Comparison of ENCODE assay signal across 24 cellular contexts in the genomic region with DNA sequence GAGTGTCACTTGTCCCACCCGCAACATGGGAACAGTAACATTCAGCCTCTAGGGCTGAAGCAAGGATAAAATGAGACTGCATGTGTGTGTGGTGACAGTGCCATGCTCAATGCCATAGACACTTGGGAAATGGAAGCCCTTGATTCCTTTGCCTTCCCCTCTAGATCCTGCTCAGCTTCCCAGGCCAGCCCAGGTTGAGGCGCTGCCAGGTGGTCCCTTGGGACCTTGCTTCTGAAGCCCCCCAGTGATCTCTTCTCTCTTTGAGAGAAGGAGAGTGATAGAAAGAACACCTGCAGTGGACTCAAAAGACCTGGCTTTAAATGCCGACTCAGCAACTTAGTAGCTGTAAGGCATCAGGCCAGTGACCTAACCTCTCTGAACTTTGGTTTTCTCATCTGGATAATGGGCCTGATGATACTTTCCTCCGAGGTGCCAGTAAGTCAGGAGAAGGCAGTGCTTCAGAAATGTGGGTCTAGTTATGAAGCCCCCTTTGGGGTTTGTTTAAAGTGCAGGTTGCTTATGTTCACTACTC.
"Had no signal": no experiment of that assay in that cellular context is flagged by ENCODE, and none has a peak within 500 bp of the region (broad histone marks: within the 10 kb centered on the region; RNA-seq: fewer than 3 reads in every experiment).

No MANE protein-coding gene starts in this region.

- H3K36me3 Mint-ChIP-seq: activated naive CD4-positive, alpha-beta T cell treated with anti-CD3 and anti-CD28 coated beads, Interleukin-2, amount 10 ng/mL, durations not matched to agents 7 days and 5 days; activated naive CD8-positive, alpha-beta T cell treated with anti-CD3 and anti-CD28 coated beads for 36 hours had no signal

- DNase-seq: activated B cell treated with CpG ODN at 0.5 μM for 24 hours; activated CD4-positive, alpha-beta T cell treated with anti-CD3 and anti-CD28 coated beads for 1 hour; activated CD4-positive, alpha-beta T cell treated with anti-CD3 and anti-CD28 coated beads, Interleukin-2, amount 10 ng/mL, durations not matched to agents 24 days and 14 days; activated CD4-positive, alpha-beta T cell treated with anti-CD3 and anti-CD28 coated beads, Interleukin-2, amount 50 U/mL, for 48 hours; activated gamma-delta T cell treated with Interleukin-2 at 50 U/mL for 16 hours; activated naive CD4-positive, alpha-beta T cell treated with anti-CD3 and anti-CD28 coated beads, Interleukin-2, amount 10 ng/mL, durations not matched to agents 7 days and 5 days; activated naive CD8-positive, alpha-beta T cell treated with anti-CD3 and anti-CD28 coated beads for 36 hours; activated T-cell treated with anti-CD3 and anti-CD28 coated beads, Interleukin-2, amount 50 U/mL, for 4 hours; anterior cingulate cortex; cerebellar nuclear complex; Kasumi-1; KBM-7; NCI-H1105 treated with DMSO at 0.1 percent for 48 hours; NCI-H1436 treated with DMSO at 0.1 percent for 48 hours; NCI-H187; NCI-H2081; NCI-H510A treated with DMSO at 0.1 percent for 48 hours; NCI-H69; PC-3; SIG-M5; T-helper 17 cell; T-helper 9 cell had no signal

- ATAC-seq: activated T-cell treated with anti-CD3 and anti-CD28 coated beads, Interleukin-2, amount 50 U/mL, for 4 hours; PC-3; T-helper 17 cell had no signal

- H3K4me1 Mint-ChIP-seq: activated CD4-positive, alpha-beta T cell treated with anti-CD3 and anti-CD28 coated beads, Interleukin-2, amount 10 ng/mL, durations not matched to agents 24 days and 14 days had no signal

- H3K27ac Mint-ChIP-seq: activated B cell treated with CpG ODN at 0.5 μM for 24 hours; activated CD4-positive, alpha-beta T cell treated with anti-CD3 and anti-CD28 coated beads, Interleukin-2, amount 10 ng/mL, durations not matched to agents 24 days and 14 days; activated naive CD4-positive, alpha-beta T cell treated with anti-CD3 and anti-CD28 coated beads, Interleukin-2, amount 10 ng/mL, durations not matched to agents 7 days and 5 days; activated naive CD8-positive, alpha-beta T cell treated with anti-CD3 and anti-CD28 coated beads for 36 hours; activated T-helper 2 cell treated with anti-CD3 and anti-CD28 coated beads, Interferon-gamma antibody, Interleukin-2, Interleukin-4, amounts not matched to agents 10 μg/mL and 5 μg/mL and 100 μg/mL, durations not matched to agents 14 hours and 24 hours and 36 hours; T-helper 17 cell had no signal

- H3K4me3 Mint-ChIP-seq: activated B cell treated with CpG ODN at 0.5 μM for 24 hours; activated CD4-positive, alpha-beta T cell treated with anti-CD3 and anti-CD28 coated beads, Interleukin-2, amount 10 ng/mL, durations not matched to agents 24 days and 14 days; activated naive CD4-positive, alpha-beta T cell treated with anti-CD3 and anti-CD28 coated beads, Interleukin-2, amount 10 ng/mL, durations not matched to agents 7 days and 5 days; activated naive CD8-positive, alpha-beta T cell treated with anti-CD3 and anti-CD28 coated beads for 36 hours; activated T-cell treated with anti-CD3 and anti-CD28 coated beads, Interleukin-2, amount 50 U/mL, for 4 hours had no signal

- H3K9me3 Mint-ChIP-seq: activated B cell treated with CpG ODN at 0.5 μM for 24 hours; activated CD4-positive, alpha-beta T cell treated with anti-CD3 and anti-CD28 coated beads, Interleukin-2, amount 10 ng/mL, durations not matched to agents 24 days and 14 days; activated naive CD4-positive, alpha-beta T cell treated with anti-CD3 and anti-CD28 coated beads, Interleukin-2, amount 10 ng/mL, durations not matched to agents 7 days and 5 days; activated naive CD8-positive, alpha-beta T cell treated with anti-CD3 and anti-CD28 coated beads for 36 hours; activated T-cell treated with anti-CD3 and anti-CD28 coated beads, Interleukin-2, amount 50 U/mL, for 4 hours; activated T-helper 2 cell treated with anti-CD3 and anti-CD28 coated beads, Interferon-gamma antibody, Interleukin-2, Interleukin-4, amounts not matched to agents 10 μg/mL and 5 μg/mL and 100 μg/mL, durations not matched to agents 14 hours and 24 hours and 36 hours had no signal

- H3K36me3 ChIP-seq: adrenal gland had no signal

- H3K27ac ChIP-seq: adrenal gland had no signal

- H3K4me3 ChIP-seq: adrenal gland had no signal

- H3K9me3 ChIP-seq: adrenal gland had no signal

- H3K27me3 ChIP-seq: adrenal gland had no signal
